In the genomic region with DNA sequence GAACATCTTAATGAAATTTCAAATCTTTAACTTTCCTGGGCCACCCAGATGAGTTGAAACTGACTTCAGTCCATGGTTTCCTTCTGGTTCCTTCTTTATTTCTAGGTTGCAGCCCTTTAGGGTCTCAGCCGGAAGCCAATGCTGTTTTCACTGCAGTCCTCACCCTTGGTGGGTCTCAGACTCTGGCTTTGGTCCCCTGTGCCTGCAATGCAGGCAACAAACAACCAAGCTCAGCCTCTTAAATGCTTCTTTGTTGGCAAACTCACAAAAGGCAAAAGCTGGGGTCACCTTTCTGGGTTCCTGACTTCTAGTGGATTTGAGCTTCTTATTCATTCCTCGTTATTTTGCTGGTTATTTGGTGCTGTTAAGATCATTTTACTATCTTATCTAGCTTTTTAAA, we compare ENCODE assay signal across 30 cellular contexts.
"Had no signal": no experiment of that assay in that cellular context is flagged by ENCODE, and none has a peak within 500 bp of the region (broad histone marks: within the 10 kb centered on the region; RNA-seq: fewer than 3 reads in every experiment).

No MANE protein-coding gene starts in this region.

- H3K36me3 ChIP-seq: colonic mucosa, heart right ventricle, prostate gland, right atrium auricular region, stomach, thyroid gland, vagina had no signal

- H3K27me3 ChIP-seq: colonic mucosa, esophagus squamous epithelium, heart right ventricle, right atrium auricular region, stomach, thyroid gland, vagina had no signal

- H3K4me3 Mint-ChIP-seq: memory B cell; mesothelial cell of epicardium; natural killer cell treated with Interleukin-12 subunit alpha and Interleukin-12 subunit beta and Interleukin-15 and Interleukin-18, amount 100 ng/mL, for 72 hours; neural crest cell; stimulated activated effector memory CD8-positive, alpha-beta T cell treated with anti-CD3 and anti-CD28 coated beads, Interleukin-12 subunit alpha, Interleukin-12 subunit beta, amount 100 ng/mL, for 72 hours had no signal

- H3K27ac Mint-ChIP-seq: memory B cell; mesothelial cell of epicardium; natural killer cell treated with Interleukin-12 subunit alpha and Interleukin-12 subunit beta and Interleukin-15 and Interleukin-18, amount 100 ng/mL, for 72 hours; stimulated activated effector memory CD8-positive, alpha-beta T cell treated with anti-CD3 and anti-CD28 coated beads, Interleukin-12 subunit alpha, Interleukin-12 subunit beta, amount 100 ng/mL, for 72 hours had no signal

- DNase-seq: colonic mucosa; dermis blood vessel endothelial cell; effector memory CD4-positive, alpha-beta T cell; erythroblast; esophagus squamous epithelium; foreskin melanocyte; glutamatergic neuron; heart right ventricle; hypothalamus; mucosa of descending colon; naive B cell; nucleus accumbens; stimulated activated CD4-positive, alpha-beta T cell treated with anti-CD3 and anti-CD28 coated beads, Interleukin-12 subunit alpha, Interleukin-12 subunit beta, amount 100 ng/mL, for 4 hours; stimulated activated CD4-positive, alpha-beta T cell treated with anti-CD3 and anti-CD28 coated beads, Interleukin-1b, Interleukin-23, amount 100 ng/mL, for 48 hours; stimulated activated CD4-positive, alpha-beta T cell treated with anti-CD3 and anti-CD28 coated beads, Interleukin-4, amount 100 ng/mL, for 24 hours; stimulated activated naive CD4-positive, alpha-beta T cell treated with Interleukin-2 at 50 U/mL for 16 hours; stomach; thyroid gland had no signal

- H3K4me1 ChIP-seq: colonic mucosa, prostate gland, thyroid gland had no signal

- ATAC-seq: heart right ventricle; left lobe of liver; mucosa of descending colon; natural killer cell treated with Interleukin-12 subunit alpha and Interleukin-12 subunit beta and Interleukin-15 and Interleukin-18, amount 100 ng/mL, for 72 hours; sciatic nerve; stimulated activated effector memory CD8-positive, alpha-beta T cell treated with anti-CD3 and anti-CD28 coated beads, Interleukin-12 subunit alpha, Interleukin-12 subunit beta, amount 100 ng/mL, for 72 hours had no signal

- H3K27me3 Mint-ChIP-seq: memory B cell; naive B cell; natural killer cell treated with Interleukin-12 subunit alpha and Interleukin-12 subunit beta and Interleukin-15 and Interleukin-18, amount 100 ng/mL, for 72 hours had no signal

- H3K4me3 ChIP-seq: colonic mucosa, esophagus squamous epithelium, heart right ventricle, lung, mucosa of descending colon, prostate gland, right atrium auricular region, smooth muscle cell, stomach, thyroid gland, vagina had no signal

- H3K36me3 Mint-ChIP-seq: natural killer cell treated with Interleukin-12 subunit alpha and Interleukin-12 subunit beta and Interleukin-15 and Interleukin-18, amount 100 ng/mL, for 72 hours; stimulated activated effector memory CD8-positive, alpha-beta T cell treated with anti-CD3 and anti-CD28 coated beads, Interleukin-12 subunit alpha, Interleukin-12 subunit beta, amount 100 ng/mL, for 72 hours had no signal

- H3K9me3 Mint-ChIP-seq: memory B cell; naive B cell; natural killer cell treated with Interleukin-12 subunit alpha and Interleukin-12 subunit beta and Interleukin-15 and Interleukin-18, amount 100 ng/mL, for 72 hours; stimulated activated effector memory CD8-positive, alpha-beta T cell treated with anti-CD3 and anti-CD28 coated beads, Interleukin-12 subunit alpha, Interleukin-12 subunit beta, amount 100 ng/mL, for 72 hours had no signal

- H3K27ac ChIP-seq: colonic mucosa, esophagus squamous epithelium, heart right ventricle, prostate gland, right atrium auricular region, stomach, thyroid gland, vagina had no signal

- H3K9me3 ChIP-seq: colonic mucosa, esophagus squamous epithelium, mucosa of descending colon, prostate gland, right atrium auricular region, stomach, thyroid gland, vagina had no signal
